In the genomic region with DNA sequence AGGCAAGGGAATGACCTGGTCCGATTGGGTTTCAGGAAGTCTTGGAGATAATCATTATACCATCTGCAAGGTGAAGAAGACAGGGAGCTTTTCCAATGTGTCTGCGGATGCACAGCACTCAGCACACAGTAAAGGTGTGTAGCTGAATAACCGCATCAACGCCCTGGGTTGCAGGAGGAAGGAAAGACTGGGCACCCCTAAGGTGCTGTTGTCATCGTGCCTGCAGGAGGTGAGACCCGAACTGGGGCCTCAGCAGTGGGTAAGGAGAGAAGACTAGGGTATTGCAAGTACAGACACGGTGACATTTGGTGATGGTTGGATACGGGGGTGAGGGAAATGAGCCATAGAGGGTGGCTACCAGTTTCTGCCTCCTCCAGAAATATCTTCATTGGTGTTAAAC, we compare ENCODE assay signal across 8 cellular contexts. TPM values are rescaled to one million over a fixed set of nuclear protein-coding genes. Genes with fewer than 3 reads are reported as not detected.
DNase-seq lines count a peak whose midpoint lies in the region; ATAC-seq and TF ChIP-seq lines count a peak whose summit lies in the region.
"Had no signal": no experiment of that assay in that cellular context is flagged by ENCODE, and none has a peak within 500 bp of the region (broad histone marks: within the 10 kb centered on the region; RNA-seq: fewer than 3 reads in every experiment).

No MANE protein-coding gene starts in this region.

- peak overlapping the region; percentile 88 for H3K4me3 Mint-ChIP-seq in CD8-positive, alpha-beta T cell
- H3K4me3 Mint-ChIP-seq in HFFc6, result 0 out of 2 replicates have a peak overlapping the region, but pooled peaks have one; percentile 91
- H3K4me3 Mint-ChIP-seq in neural crest cell, result peak overlapping the region; percentile 93

- H3K9me3 Mint-ChIP-seq in CD8-positive, alpha-beta T cell, result no peaks in the 10 kb centered on the region
- H3K9me3 Mint-ChIP-seq in HFFc6, result no peaks in the 10 kb centered on the region
- H3K9me3 Mint-ChIP-seq in neural crest cell, result no peaks in the 10 kb centered on the region

- peaks cover 6% of the 10 kb centered on the region for H3K27me3 Mint-ChIP-seq in CD8-positive, alpha-beta T cell (ENCODE audit: low read depth)
- H3K27me3 Mint-ChIP-seq in HFFc6 (ENCODE audit: insufficient read depth), result peaks cover 9% of the 10 kb centered on the region
- H3K27me3 Mint-ChIP-seq in neural crest cell (ENCODE audit: low read depth), result peaks cover 3% of the 10 kb centered on the region

- no peak for ATAC-seq in CD8-positive, alpha-beta T cell
- ATAC-seq in upper lobe of right lung, result no peak

- no peaks in the 10 kb centered on the region for H3K9me3 ChIP-seq in CD8-positive, alpha-beta T cell (ENCODE audit: low read length)
- H3K9me3 ChIP-seq in upper lobe of right lung, result no peaks in the 10 kb centered on the region

- no peak overlapping the region for H3K4me3 ChIP-seq in CD8-positive, alpha-beta T cell (ENCODE audit: low read depth, low read length)
- H3K4me3 ChIP-seq in upper lobe of right lung, result no peak overlapping the region

- H3K27me3 ChIP-seq in CD8-positive, alpha-beta T cell (ENCODE audit: insufficient read depth, low read length), result no peaks in the 10 kb centered on the region
- H3K27me3 ChIP-seq in upper lobe of right lung, result no peaks in the 10 kb centered on the region

- peaks cover 22% of the 10 kb centered on the region for H3K4me1 ChIP-seq in CD8-positive, alpha-beta T cell (ENCODE audit: insufficient read depth, low read length)
- H3K4me1 ChIP-seq in upper lobe of right lung, result peaks cover 8% of the 10 kb centered on the region

- DNase-seq in CD8-positive, alpha-beta T cell, result peak in 2 of 7 experiments; percentile 9 to 45
- no peak for DNase-seq in HFFc6
- DNase-seq in neural crest cell (ENCODE audit: low read depth, low spot score), result no peak
- no peak for DNase-seq in NCI-H748 (lab: John Stamatoyannopoulos, UW; ENCODE audit: unreplicated experiment)
- DNase-seq in substantia nigra (lab: John Stamatoyannopoulos, UW), result no peak
- no peak for DNase-seq in upper lobe of right lung
- DNase-seq: GF-D8 had no signal

- H3K4me1 Mint-ChIP-seq in CD8-positive, alpha-beta T cell (ENCODE audit: low read depth), result peaks cover 28% of the 10 kb centered on the region
- peaks cover 19% of the 10 kb centered on the region for H3K4me1 Mint-ChIP-seq in HFFc6 (ENCODE audit: low read depth)
- peaks cover 42% of the 10 kb centered on the region for H3K4me1 Mint-ChIP-seq in neural crest cell

- H3K36me3 ChIP-seq in CD8-positive, alpha-beta T cell (ENCODE audit: insufficient read depth, low read length), result no peaks in the 10 kb centered on the region
- no peaks in the 10 kb centered on the region for H3K36me3 ChIP-seq in upper lobe of right lung

- peaks cover 2% of the 10 kb centered on the region for H3K36me3 Mint-ChIP-seq in CD8-positive, alpha-beta T cell
- no peaks in the 10 kb centered on the region for H3K36me3 Mint-ChIP-seq in HFFc6 (ENCODE audit: low read depth)
- H3K36me3 Mint-ChIP-seq in neural crest cell (ENCODE audit: low read depth), result no peaks in the 10 kb centered on the region

- CTCF ChIA-PET in CD8-positive, alpha-beta T cell (lab: Charles Lee), result interaction anchor here (3.0 kb wide), 1 partner anchor 55 kb away, joined by 13 read pairs; no protein-coding TSS in a partner anchor

- TF ChIP-seq CTCF in CD8-positive, alpha-beta T cell (IDR thresholded peaks at IDR 0.05), result no peak
- TF ChIP-seq CTCF in HFFc6 (IDR thresholded peaks at IDR 0.05) (no peak), neural crest cell (conservative IDR thresholded peaks at IDR 0.05) (no peak), upper lobe of right lung (IDR thresholded peaks at IDR 0.05) (no peak)

- no peak overlapping the region for H3K27ac Mint-ChIP-seq in CD8-positive, alpha-beta T cell
- no peak overlapping the region for H3K27ac Mint-ChIP-seq in HFFc6
- H3K27ac Mint-ChIP-seq in neural crest cell (ENCODE audit: unreplicated experiment), result peak overlapping the region; percentile 64

- POLR2A ChIA-PET in CD8-positive, alpha-beta T cell (lab: Charles Lee), result interaction anchor here (1.5 kb wide), 1 partner anchor 7 kb away, joined by 5 read pairs; no protein-coding TSS in a partner anchor

- intact Hi-C loops in CD8-positive, alpha-beta T cell (cut with DNase I, micrococcal nuclease), result loop anchor here (1.0 to 5.0 kb wide), 6 partner anchors 56 to 366 kb away; partner anchors contain the start of genes AK2 (in 2 of the 2), AZIN2 (in 1 of the 2), PHC2 (in 1 of the 2) and S100PBP (in 1 of the 2)
- intact Hi-C loops in upper lobe of right lung (cut with DNase I), result no loop called here

- H3K27ac ChIP-seq in CD8-positive, alpha-beta T cell (ENCODE audit: low read depth, low read length), result no peak overlapping the region
- H3K27ac ChIP-seq in cingulate gyrus (ENCODE audit: low read depth, low read length) (peak overlapping the region; percentile 19), substantia nigra (ENCODE audit: low read depth, low read length, poor library complexity, severe bottlenecking) (no peak overlapping the region), upper lobe of right lung (no peak overlapping the region)

RNA-seq across cellular contexts. Expression of gene TRIM62, which starts 1.1 kb away (rescaled TPM):
- 10 to 100 TPM; 14.3 to 14.8 TPM for total RNA-seq in CD8-positive, alpha-beta T cell
- 1 to 10 TPM; 6.2 to 7.9 (median 7.1) TPM for total RNA-seq in HFFc6 (2021; fragmentation: NEBNext Ultra II Directional; extraction: Animal tissue kit (Norgen Biotek cat#: 25700))
- 8.6 and 8.8 TPM in 2 replicates for total RNA-seq in neural crest cell
- 4.5 TPM for total RNA-seq in upper lobe of right lung
